ENCODE assay signal across 29 cellular contexts in genomic region chr3:122623430-122623829, GRCh38. TPM values are rescaled to one million over a fixed set of nuclear protein-coding genes. Genes with fewer than 3 reads are reported as not detected.
"Had no signal": no experiment of that assay in that cellular context is flagged by ENCODE, and none has a peak within 500 bp of the region (broad histone marks: within the 10 kb centered on the region; RNA-seq: fewer than 3 reads in every experiment).

No MANE protein-coding gene starts in this region.

- H3K4me1 Mint-ChIP-seq: activated naive CD4-positive, alpha-beta T cell treated with anti-CD3 and anti-CD28 coated beads, Interleukin-2, amount 10 ng/mL, durations not matched to agents 7 days and 5 days; stimulated activated naive CD8-positive, alpha-beta T cell treated with anti-CD3 and anti-CD28 coated beads, Interleukin-15, amount 100 ng/mL, for 72 hours had no signal

- H3K9me3 ChIP-seq: adrenal gland, ascending aorta, esophagus muscularis mucosa, mucosa of descending colon, tibial artery had no signal

- H2AFZ ChIP-seq: parathyroid adenoma had no signal

- H3K27ac ChIP-seq: adrenal gland, ascending aorta, brain microvascular endothelial cell, dorsolateral prefrontal cortex, esophagus muscularis mucosa, parathyroid adenoma, tibial artery had no signal

- FAIRE-seq: endothelial cell of umbilical vein, frontal cortex had no signal

- DNase-seq: activated CD4-positive, alpha-beta T cell treated with anti-CD3 and anti-CD28 coated beads, Interleukin-2, amount 10 ng/mL, durations not matched to agents 24 days and 14 days; activated CD4-positive, CD25-positive, alpha-beta regulatory T cell; activated CD8-positive, alpha-beta memory T cell treated with anti-CD3 and anti-CD28 coated beads, Interleukin-2, amount 10 ng/mL, durations not matched to agents 7 days and 5 days; activated CD8-positive, alpha-beta T cell treated with anti-CD3 and anti-CD28 coated beads for 36 hours; activated effector memory CD4-positive, alpha-beta T cell treated with anti-CD3 and anti-CD28 coated beads, Interleukin-2, amount 50 U/mL, for 16 hours; activated naive CD4-positive, alpha-beta T cell treated with anti-CD3 and anti-CD28 coated beads, Interleukin-2, amount 10 ng/mL, durations not matched to agents 7 days and 5 days; activated T-cell treated with anti-CD3 and anti-CD28 coated beads for 4 hours; adrenal gland; brain microvascular endothelial cell; caudate nucleus; dorsolateral prefrontal cortex; effector memory CD8-positive, alpha-beta T cell; glutamatergic neuron; islet precursor cell; left cardiac atrium; mesendoderm; mucosa of descending colon; nucleus accumbens; right cardiac atrium; stimulated activated CD4-positive, alpha-beta T cell treated with anti-CD3 and anti-CD28 coated beads, Interleukin-4, amount 100 ng/mL, for 24 hours; stimulated activated naive CD8-positive, alpha-beta T cell treated with anti-CD3 and anti-CD28 coated beads, Interleukin-15, amount 100 ng/mL, for 72 hours; T-helper 9 cell; tibial artery had no signal

- H3K4me3 ChIP-seq: adrenal gland, ascending aorta, dorsolateral prefrontal cortex, esophagus muscularis mucosa, mucosa of descending colon, tibial artery had no signal

- H3K36me3 ChIP-seq: adrenal gland, ascending aorta, brain microvascular endothelial cell, esophagus muscularis mucosa, tibial artery had no signal

- H3K9ac ChIP-seq: parathyroid adenoma had no signal

- H3K27ac Mint-ChIP-seq: activated CD4-positive, alpha-beta T cell treated with anti-CD3 and anti-CD28 coated beads, Interleukin-2, amount 10 ng/mL, durations not matched to agents 24 days and 14 days; activated CD8-positive, alpha-beta memory T cell treated with anti-CD3 and anti-CD28 coated beads, Interleukin-2, amount 10 ng/mL, durations not matched to agents 7 days and 5 days; activated CD8-positive, alpha-beta T cell treated with anti-CD3 and anti-CD28 coated beads for 36 hours; activated naive CD4-positive, alpha-beta T cell treated with anti-CD3 and anti-CD28 coated beads, Interleukin-2, amount 10 ng/mL, durations not matched to agents 7 days and 5 days; stimulated activated naive CD8-positive, alpha-beta T cell treated with anti-CD3 and anti-CD28 coated beads, Interleukin-15, amount 100 ng/mL, for 72 hours had no signal

- H3K4me1 ChIP-seq: adrenal gland, ascending aorta, esophagus muscularis mucosa, parathyroid adenoma, tibial artery had no signal

- H3K9me3 Mint-ChIP-seq: activated CD4-positive, alpha-beta T cell treated with anti-CD3 and anti-CD28 coated beads, Interleukin-2, amount 10 ng/mL, durations not matched to agents 24 days and 14 days; activated CD8-positive, alpha-beta T cell treated with anti-CD3 and anti-CD28 coated beads for 36 hours; activated naive CD4-positive, alpha-beta T cell treated with anti-CD3 and anti-CD28 coated beads, Interleukin-2, amount 10 ng/mL, durations not matched to agents 7 days and 5 days; effector memory CD8-positive, alpha-beta T cell; stimulated activated naive CD8-positive, alpha-beta T cell treated with anti-CD3 and anti-CD28 coated beads, Interleukin-15, amount 100 ng/mL, for 72 hours had no signal

- H3K4me3 Mint-ChIP-seq: activated CD4-positive, alpha-beta T cell treated with anti-CD3 and anti-CD28 coated beads, Interleukin-2, amount 10 ng/mL, durations not matched to agents 24 days and 14 days; activated CD8-positive, alpha-beta memory T cell treated with anti-CD3 and anti-CD28 coated beads, Interleukin-2, amount 10 ng/mL, durations not matched to agents 7 days and 5 days; activated CD8-positive, alpha-beta T cell treated with anti-CD3 and anti-CD28 coated beads for 36 hours; activated naive CD4-positive, alpha-beta T cell treated with anti-CD3 and anti-CD28 coated beads, Interleukin-2, amount 10 ng/mL, durations not matched to agents 7 days and 5 days; effector memory CD8-positive, alpha-beta T cell; stimulated activated naive CD8-positive, alpha-beta T cell treated with anti-CD3 and anti-CD28 coated beads, Interleukin-15, amount 100 ng/mL, for 72 hours had no signal

- H3K27me3 ChIP-seq: adrenal gland, ascending aorta, brain microvascular endothelial cell, esophagus muscularis mucosa had no signal

- H3K27me3 Mint-ChIP-seq: activated CD4-positive, alpha-beta T cell treated with anti-CD3 and anti-CD28 coated beads, Interleukin-2, amount 10 ng/mL, durations not matched to agents 24 days and 14 days; activated CD8-positive, alpha-beta memory T cell treated with anti-CD3 and anti-CD28 coated beads, Interleukin-2, amount 10 ng/mL, durations not matched to agents 7 days and 5 days; activated CD8-positive, alpha-beta T cell treated with anti-CD3 and anti-CD28 coated beads for 36 hours; activated naive CD4-positive, alpha-beta T cell treated with anti-CD3 and anti-CD28 coated beads, Interleukin-2, amount 10 ng/mL, durations not matched to agents 7 days and 5 days; effector memory CD8-positive, alpha-beta T cell; stimulated activated naive CD8-positive, alpha-beta T cell treated with anti-CD3 and anti-CD28 coated beads, Interleukin-15, amount 100 ng/mL, for 72 hours had no signal

- ATAC-seq: activated CD8-positive, alpha-beta memory T cell treated with anti-CD3 and anti-CD28 coated beads, Interleukin-2, amount 10 ng/mL, durations not matched to agents 7 days and 5 days; activated CD8-positive, alpha-beta T cell treated with anti-CD3 and anti-CD28 coated beads for 36 hours; effector memory CD8-positive, alpha-beta T cell; left cardiac atrium; mucosa of descending colon; right cardiac atrium; stimulated activated naive CD8-positive, alpha-beta T cell treated with anti-CD3 and anti-CD28 coated beads, Interleukin-15, amount 100 ng/mL, for 72 hours had no signal

- H3K79me2 ChIP-seq: parathyroid adenoma had no signal

RNA-seq across cellular contexts. Expression of gene PARP15, which starts 46.0 kb away (rescaled TPM):
- total RNA-seq: ascending aorta, frontal cortex had no signal
- polyA plus RNA-seq: neural cell had no signal

RNA-seq across cellular contexts. Expression of gene PARP14, which starts 57.2 kb away (rescaled TPM):
- polyA plus RNA-seq: neural cell had no signal

RNA-seq across cellular contexts. Expression of gene DTX3L, which starts 59.3 kb away (rescaled TPM):
- polyA plus RNA-seq: neural cell had no signal

RNA-seq across cellular contexts. Expression of gene PARP9, which starts 59.3 kb away (rescaled TPM):
- polyA plus RNA-seq: neural cell had no signal
